In the genomic region with DNA sequence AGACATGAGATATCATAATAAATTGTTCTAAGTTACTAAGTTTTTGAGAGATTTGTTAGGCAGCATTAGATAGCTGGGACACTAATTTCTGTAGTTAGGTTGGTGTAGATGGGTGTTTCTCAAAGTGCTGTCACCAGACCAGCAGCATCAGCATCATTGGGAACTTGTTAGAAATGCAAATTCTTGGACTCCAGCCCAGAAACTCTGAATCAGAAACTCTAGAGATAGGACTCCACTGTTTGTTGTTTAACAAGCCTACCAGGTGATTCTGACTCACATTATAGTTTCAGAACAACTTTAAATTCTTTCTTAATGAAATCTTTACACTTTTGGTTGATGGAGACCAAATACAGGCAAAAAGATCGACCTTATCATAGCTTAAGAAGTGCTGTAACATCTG, we compare ENCODE assay signal across 15 cellular contexts.
DNase-seq lines count a peak whose midpoint lies in the region; TF ChIP-seq lines count a peak whose summit lies in the region.
"Had no signal": no experiment of that assay in that cellular context is flagged by ENCODE, and none has a peak within 500 bp of the region (broad histone marks: within the 10 kb centered on the region; RNA-seq: fewer than 3 reads in every experiment).

No MANE protein-coding gene starts in this region.

- no peaks in the 10 kb centered on the region for H3K36me3 Mint-ChIP-seq in nephron (ENCODE audit: low read depth)
- H3K36me3 Mint-ChIP-seq: activated CD4-positive, alpha-beta memory T cell treated with anti-CD3 and anti-CD28 coated beads for 36 hours; activated naive CD4-positive, alpha-beta T cell treated with anti-CD3 and anti-CD28 coated beads, Interleukin-2, amount 50 U/mL, for 24 hours had no signal

- no peaks in the 10 kb centered on the region for H3K9me3 ChIP-seq in mammary epithelial cell (replicated peaks; ENCODE audit: insufficient read depth, low read length)

- in situ Hi-C loops in mammary epithelial cell (cut with MboI; ENCODE audit: low sequenced_read_pairs in 2 of 2), result no loop called here

- TF ChIP-seq CTCF in mammary epithelial cell (conservative IDR thresholded peaks at IDR 0.05 in 1 of 2, IDR thresholded peaks at IDR 0.05 in 1 of 2; ENCODE audit: extremely low read depth in 1 of 2, insufficient read depth in 1 of 2, low read depth in 1 of 2, low read length in 2 of 2) (no peak), nephron (IDR thresholded peaks at IDR 0.05; ENCODE audit: unreplicated experiment in 3 of 3) (no peak)

- no peak overlapping the region for H3K27ac ChIP-seq in mammary epithelial cell (ENCODE audit: insufficient read depth, low read depth, low read length)
- H3K27ac ChIP-seq: parathyroid adenoma had no signal

- no TSS peak for BruUV-seq in mammary epithelial cell (replicated peaks; lab: Mats Ljungman, UMichigan)

- CTCF ChIA-PET in mammary epithelial cell (lab: Charles Lee; ENCODE audit: low non-redundant PET), result no interaction called here

- H3K36me3 ChIP-seq in mammary epithelial cell (ENCODE audit: insufficient read depth, low read length), result no peaks in the 10 kb centered on the region

- H2AFZ ChIP-seq in mammary epithelial cell (ENCODE audit: low read depth, low read length), result no peak overlapping the region
- H2AFZ ChIP-seq: parathyroid adenoma had no signal

- peak; percentile 61 for DNase-seq in GM04503 (ENCODE audit: low read depth)
- peak; percentile 83 for DNase-seq in M059J (ENCODE audit: low read depth)
- DNase-seq in mammary epithelial cell, result peak; percentile 66
- no peak for DNase-seq in activated T-cell treated with anti-CD3 and anti-CD28 coated beads, Interleukin-2, amount 50 U/mL, for 1 hour
- DNase-seq in mesenteric fat pad (ENCODE audit: low spot score), result no peak
- DNase-seq in stimulated activated naive CD4-positive, alpha-beta T cell treated with Interleukin-2 at 50 U/mL for 16 hours (lab: John Stamatoyannopoulos, UW), result no peak
- no peak for DNase-seq in stimulated activated CD4-positive, alpha-beta T cell treated with anti-CD3 and anti-CD28 coated beads, Interleukin-15, amount 100 ng/mL, for 24 hours
- DNase-seq: activated CD4-positive, alpha-beta memory T cell treated with anti-CD3 and anti-CD28 coated beads for 36 hours; DMS79 treated with DMSO at 0.1 percent for 48 hours; KBM-7; left colon; NCI-H2171 treated with DMSO at 0.1 percent for 48 hours had no signal

- H3K79me2 ChIP-seq in mammary epithelial cell (ENCODE audit: insufficient read depth, low read length), result no peaks in the 10 kb centered on the region
- H3K79me2 ChIP-seq: parathyroid adenoma had no signal

- no peaks in the 10 kb centered on the region for H3K4me1 ChIP-seq in mammary epithelial cell (ENCODE audit: insufficient read depth, low read length)
- H3K4me1 ChIP-seq: parathyroid adenoma had no signal

- H3K9ac ChIP-seq in mammary epithelial cell (ENCODE audit: insufficient read depth, low read length), result no peak overlapping the region
- H3K9ac ChIP-seq: parathyroid adenoma had no signal

- no peak overlapping the region for H3K4me3 ChIP-seq in mammary epithelial cell (replicated peaks in 1 of 3; ENCODE audit: insufficient read depth in 1 of 3, low read depth in 2 of 3, low read length in 3 of 3)

- no peaks in the 10 kb centered on the region for H4K20me1 ChIP-seq in mammary epithelial cell (ENCODE audit: insufficient read depth, low read length)

- peak overlapping the region in 2 of 3 experiments; percentile 1 to 51 for H3K27ac Mint-ChIP-seq in nephron
- H3K27ac Mint-ChIP-seq: activated CD4-positive, alpha-beta memory T cell treated with anti-CD3 and anti-CD28 coated beads for 36 hours; activated naive CD4-positive, alpha-beta T cell treated with anti-CD3 and anti-CD28 coated beads, Interleukin-2, amount 50 U/mL, for 24 hours had no signal

- intact Hi-C loops in mammary epithelial cell (cut with micrococcal nuclease), result loop anchor here (1.0 to 10.0 kb wide), 2 partner anchors 27 to 163 kb away; no protein-coding TSS in a partner anchor

- H3K4me1 Mint-ChIP-seq in nephron, result no peaks in the 10 kb centered on the region
- H3K4me1 Mint-ChIP-seq: activated naive CD4-positive, alpha-beta T cell treated with anti-CD3 and anti-CD28 coated beads, Interleukin-2, amount 50 U/mL, for 24 hours had no signal

- dilution Hi-C loops in mammary epithelial cell (cut with HindIII; ENCODE audit: low sequenced_read_pairs), result no loop called here

- no peak overlapping the region for H3K4me2 ChIP-seq in mammary epithelial cell (ENCODE audit: insufficient read depth, low read depth, low read length)

- H3K4me3 Mint-ChIP-seq in nephron, result no peak overlapping the region
- H3K4me3 Mint-ChIP-seq: activated CD4-positive, alpha-beta memory T cell treated with anti-CD3 and anti-CD28 coated beads for 36 hours; activated naive CD4-positive, alpha-beta T cell treated with anti-CD3 and anti-CD28 coated beads, Interleukin-2, amount 50 U/mL, for 24 hours had no signal

- no peaks in the 10 kb centered on the region for H3K27me3 ChIP-seq in mammary epithelial cell (ENCODE audit: insufficient read depth, low read length)

- H3K9me3 Mint-ChIP-seq in nephron, result no peaks in the 10 kb centered on the region
- H3K9me3 Mint-ChIP-seq: activated naive CD4-positive, alpha-beta T cell treated with anti-CD3 and anti-CD28 coated beads, Interleukin-2, amount 50 U/mL, for 24 hours had no signal

- 8% methylated on average over 1 of the region's 1 CpG for WGBS in mammary epithelial cell (ENCODE audit: low coverage, missing lambda C conversion rate)

- H3K27me3 Mint-ChIP-seq in nephron (ENCODE audit: low read depth), result no peaks in the 10 kb centered on the region
- H3K27me3 Mint-ChIP-seq: activated CD4-positive, alpha-beta memory T cell treated with anti-CD3 and anti-CD28 coated beads for 36 hours; activated naive CD4-positive, alpha-beta T cell treated with anti-CD3 and anti-CD28 coated beads, Interleukin-2, amount 50 U/mL, for 24 hours had no signal

Comparison
In these comparisons a context has a peak if more than half of its experiments do, and no peak if none do; other contexts are left out.
1. DNase-seq: peak in GM04503 (single experiment), M059J (single experiment) and mammary epithelial cell (single experiment); none in activated T-cell treated with anti-CD3 and anti-CD28 coated beads, Interleukin-2, amount 50 U/mL, for 1 hour (single experiment), mesenteric fat pad (single experiment), stimulated activated naive CD4-positive, alpha-beta T cell treated with Interleukin-2 at 50 U/mL for 16 hours (single experiment) and stimulated activated CD4-positive, alpha-beta T cell treated with anti-CD3 and anti-CD28 coated beads, Interleukin-15, amount 100 ng/mL, for 24 hours (single experiment).